In genomic region chr12:54723653-54724256, GRCh38 we compare ENCODE assay signal across 1 cellular context.
A peak's percentile ranks its signal among the peaks of the same experiment; 100 is the strongest.
TF ChIP-seq lines count a peak whose summit lies in the region.

No MANE protein-coding gene starts in this region.

TF ChIP-seq in K562, 482 proteins besides CTCF, POLR2A, EP300 and RAD21 (continued from another document):
- TF ChIP-seq, protein P1, sequence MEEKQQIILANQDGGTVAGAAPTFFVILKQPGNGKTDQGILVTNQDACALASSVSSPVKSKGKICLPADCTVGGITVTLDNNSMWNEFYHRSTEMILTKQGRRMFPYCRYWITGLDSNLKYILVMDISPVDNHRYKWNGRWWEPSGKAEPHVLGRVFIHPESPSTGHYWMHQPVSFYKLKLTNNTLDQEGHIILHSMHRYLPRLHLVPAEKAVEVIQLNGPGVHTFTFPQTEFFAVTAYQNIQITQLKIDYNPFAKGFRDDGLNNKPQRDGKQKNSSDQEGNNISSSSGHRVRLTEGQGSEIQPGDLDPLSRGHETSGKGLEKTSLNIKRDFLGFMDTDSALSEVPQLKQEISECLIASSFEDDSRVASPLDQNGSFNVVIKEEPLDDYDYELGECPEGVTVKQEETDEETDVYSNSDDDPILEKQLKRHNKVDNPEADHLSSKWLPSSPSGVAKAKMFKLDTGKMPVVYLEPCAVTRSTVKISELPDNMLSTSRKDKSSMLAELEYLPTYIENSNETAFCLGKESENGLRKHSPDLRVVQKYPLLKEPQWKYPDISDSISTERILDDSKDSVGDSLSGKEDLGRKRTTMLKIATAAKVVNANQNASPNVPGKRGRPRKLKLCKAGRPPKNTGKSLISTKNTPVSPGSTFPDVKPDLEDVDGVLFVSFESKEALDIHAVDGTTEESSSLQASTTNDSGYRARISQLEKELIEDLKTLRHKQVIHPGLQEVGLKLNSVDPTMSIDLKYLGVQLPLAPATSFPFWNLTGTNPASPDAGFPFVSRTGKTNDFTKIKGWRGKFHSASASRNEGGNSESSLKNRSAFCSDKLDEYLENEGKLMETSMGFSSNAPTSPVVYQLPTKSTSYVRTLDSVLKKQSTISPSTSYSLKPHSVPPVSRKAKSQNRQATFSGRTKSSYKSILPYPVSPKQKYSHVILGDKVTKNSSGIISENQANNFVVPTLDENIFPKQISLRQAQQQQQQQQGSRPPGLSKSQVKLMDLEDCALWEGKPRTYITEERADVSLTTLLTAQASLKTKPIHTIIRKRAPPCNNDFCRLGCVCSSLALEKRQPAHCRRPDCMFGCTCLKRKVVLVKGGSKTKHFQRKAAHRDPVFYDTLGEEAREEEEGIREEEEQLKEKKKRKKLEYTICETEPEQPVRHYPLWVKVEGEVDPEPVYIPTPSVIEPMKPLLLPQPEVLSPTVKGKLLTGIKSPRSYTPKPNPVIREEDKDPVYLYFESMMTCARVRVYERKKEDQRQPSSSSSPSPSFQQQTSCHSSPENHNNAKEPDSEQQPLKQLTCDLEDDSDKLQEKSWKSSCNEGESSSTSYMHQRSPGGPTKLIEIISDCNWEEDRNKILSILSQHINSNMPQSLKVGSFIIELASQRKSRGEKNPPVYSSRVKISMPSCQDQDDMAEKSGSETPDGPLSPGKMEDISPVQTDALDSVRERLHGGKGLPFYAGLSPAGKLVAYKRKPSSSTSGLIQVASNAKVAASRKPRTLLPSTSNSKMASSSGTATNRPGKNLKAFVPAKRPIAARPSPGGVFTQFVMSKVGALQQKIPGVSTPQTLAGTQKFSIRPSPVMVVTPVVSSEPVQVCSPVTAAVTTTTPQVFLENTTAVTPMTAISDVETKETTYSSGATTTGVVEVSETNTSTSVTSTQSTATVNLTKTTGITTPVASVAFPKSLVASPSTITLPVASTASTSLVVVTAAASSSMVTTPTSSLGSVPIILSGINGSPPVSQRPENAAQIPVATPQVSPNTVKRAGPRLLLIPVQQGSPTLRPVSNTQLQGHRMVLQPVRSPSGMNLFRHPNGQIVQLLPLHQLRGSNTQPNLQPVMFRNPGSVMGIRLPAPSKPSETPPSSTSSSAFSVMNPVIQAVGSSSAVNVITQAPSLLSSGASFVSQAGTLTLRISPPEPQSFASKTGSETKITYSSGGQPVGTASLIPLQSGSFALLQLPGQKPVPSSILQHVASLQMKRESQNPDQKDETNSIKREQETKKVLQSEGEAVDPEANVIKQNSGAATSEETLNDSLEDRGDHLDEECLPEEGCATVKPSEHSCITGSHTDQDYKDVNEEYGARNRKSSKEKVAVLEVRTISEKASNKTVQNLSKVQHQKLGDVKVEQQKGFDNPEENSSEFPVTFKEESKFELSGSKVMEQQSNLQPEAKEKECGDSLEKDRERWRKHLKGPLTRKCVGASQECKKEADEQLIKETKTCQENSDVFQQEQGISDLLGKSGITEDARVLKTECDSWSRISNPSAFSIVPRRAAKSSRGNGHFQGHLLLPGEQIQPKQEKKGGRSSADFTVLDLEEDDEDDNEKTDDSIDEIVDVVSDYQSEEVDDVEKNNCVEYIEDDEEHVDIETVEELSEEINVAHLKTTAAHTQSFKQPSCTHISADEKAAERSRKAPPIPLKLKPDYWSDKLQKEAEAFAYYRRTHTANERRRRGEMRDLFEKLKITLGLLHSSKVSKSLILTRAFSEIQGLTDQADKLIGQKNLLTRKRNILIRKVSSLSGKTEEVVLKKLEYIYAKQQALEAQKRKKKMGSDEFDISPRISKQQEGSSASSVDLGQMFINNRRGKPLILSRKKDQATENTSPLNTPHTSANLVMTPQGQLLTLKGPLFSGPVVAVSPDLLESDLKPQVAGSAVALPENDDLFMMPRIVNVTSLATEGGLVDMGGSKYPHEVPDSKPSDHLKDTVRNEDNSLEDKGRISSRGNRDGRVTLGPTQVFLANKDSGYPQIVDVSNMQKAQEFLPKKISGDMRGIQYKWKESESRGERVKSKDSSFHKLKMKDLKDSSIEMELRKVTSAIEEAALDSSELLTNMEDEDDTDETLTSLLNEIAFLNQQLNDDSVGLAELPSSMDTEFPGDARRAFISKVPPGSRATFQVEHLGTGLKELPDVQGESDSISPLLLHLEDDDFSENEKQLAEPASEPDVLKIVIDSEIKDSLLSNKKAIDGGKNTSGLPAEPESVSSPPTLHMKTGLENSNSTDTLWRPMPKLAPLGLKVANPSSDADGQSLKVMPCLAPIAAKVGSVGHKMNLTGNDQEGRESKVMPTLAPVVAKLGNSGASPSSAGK (IDR thresholded peaks at IDR 0.05): no peak
- TF ChIP-seq MTF1 (CRISPR knock-in tag; IDR thresholded peaks at IDR 0.05; ENCODE audit: borderline replicate concordance): no peak
- TF ChIP-seq, protein P2, sequence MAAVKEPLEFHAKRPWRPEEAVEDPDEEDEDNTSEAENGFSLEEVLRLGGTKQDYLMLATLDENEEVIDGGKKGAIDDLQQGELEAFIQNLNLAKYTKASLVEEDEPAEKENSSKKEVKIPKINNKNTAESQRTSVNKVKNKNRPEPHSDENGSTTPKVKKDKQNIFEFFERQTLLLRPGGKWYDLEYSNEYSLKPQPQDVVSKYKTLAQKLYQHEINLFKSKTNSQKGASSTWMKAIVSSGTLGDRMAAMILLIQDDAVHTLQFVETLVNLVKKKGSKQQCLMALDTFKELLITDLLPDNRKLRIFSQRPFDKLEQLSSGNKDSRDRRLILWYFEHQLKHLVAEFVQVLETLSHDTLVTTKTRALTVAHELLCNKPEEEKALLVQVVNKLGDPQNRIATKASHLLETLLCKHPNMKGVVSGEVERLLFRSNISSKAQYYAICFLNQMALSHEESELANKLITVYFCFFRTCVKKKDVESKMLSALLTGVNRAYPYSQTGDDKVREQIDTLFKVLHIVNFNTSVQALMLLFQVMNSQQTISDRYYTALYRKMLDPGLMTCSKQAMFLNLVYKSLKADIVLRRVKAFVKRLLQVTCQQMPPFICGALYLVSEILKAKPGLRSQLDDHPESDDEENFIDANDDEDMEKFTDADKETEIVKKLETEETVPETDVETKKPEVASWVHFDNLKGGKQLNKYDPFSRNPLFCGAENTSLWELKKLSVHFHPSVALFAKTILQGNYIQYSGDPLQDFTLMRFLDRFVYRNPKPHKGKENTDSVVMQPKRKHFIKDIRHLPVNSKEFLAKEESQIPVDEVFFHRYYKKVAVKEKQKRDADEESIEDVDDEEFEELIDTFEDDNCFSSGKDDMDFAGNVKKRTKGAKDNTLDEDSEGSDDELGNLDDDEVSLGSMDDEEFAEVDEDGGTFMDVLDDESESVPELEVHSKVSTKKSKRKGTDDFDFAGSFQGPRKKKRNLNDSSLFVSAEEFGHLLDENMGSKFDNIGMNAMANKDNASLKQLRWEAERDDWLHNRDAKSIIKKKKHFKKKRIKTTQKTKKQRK (IDR thresholded peaks at IDR 0.05; ENCODE audit: borderline replicate concordance, low read depth, low read length): no peak
- TF ChIP-seq TAF9B (IDR thresholded peaks at IDR 0.05; ENCODE audit: partially characterized antibody): no peak
- TF ChIP-seq GTF2F1 (IDR thresholded peaks at IDR 0.05; ENCODE audit: low read depth, low read length): no peak
- no peak for TF ChIP-seq NR1H2 (CRISPR knock-in tag; IDR thresholded peaks at IDR 0.05)
- no peak for TF ChIP-seq TEAD2 (tag; IDR thresholded peaks at IDR 0.05)
- no peak for TF ChIP-seq NFIC (IDR thresholded peaks at IDR 0.05)
- TF ChIP-seq LARP7 (IDR thresholded peaks at IDR 0.05): no peak
- no peak for TF ChIP-seq EWSR1 (IDR thresholded peaks at IDR 0.05; ENCODE audit: borderline replicate concordance, low read depth, partially characterized antibody)
- no peak for TF ChIP-seq NCOA2 (IDR thresholded peaks at IDR 0.05; ENCODE audit: partially characterized antibody in 2 of 2)
- TF ChIP-seq SMC3 (conservative IDR thresholded peaks at IDR 0.05; ENCODE audit: insufficient read depth, low read depth, low read length): peak; percentile 39; the same call in 1 of the 2 replicates
- TF ChIP-seq ZNF316 (IDR thresholded peaks at IDR 0.05): peak; percentile 3; the same call in 1 of the 2 replicates
- TF ChIP-seq MBD2 (IDR thresholded peaks at IDR 0.05; ENCODE audit: borderline replicate concordance, low read depth): no peak
- TF ChIP-seq SREBF1 (IDR thresholded peaks at IDR 0.05; ENCODE audit: borderline replicate concordance, low read depth, low read length): no peak
- no peak for TF ChIP-seq POLR2AphosphoS2 (IDR thresholded peaks at IDR 0.05; ENCODE audit: low read length)
- TF ChIP-seq MYC (IDR thresholded peaks at IDR 0.05; ENCODE audit: low read depth, low read length): no peak
- no peak for TF ChIP-seq MYC (CRISPR knock-in tag; IDR thresholded peaks at IDR 0.05; ENCODE audit: borderline replicate concordance, low read depth)
- TF ChIP-seq HBP1 (CRISPR knock-in tag; IDR thresholded peaks at IDR 0.05): no peak
- TF ChIP-seq NONO (IDR thresholded peaks at IDR 0.05; ENCODE audit: low read depth in 2 of 2, low read length in 1 of 2): no peak
- no peak for TF ChIP-seq CREM (IDR thresholded peaks at IDR 0.05; ENCODE audit: low read depth)
- TF ChIP-seq DMBX1 (CRISPR knock-in tag; IDR thresholded peaks at IDR 0.05; ENCODE audit: borderline replicate concordance): no peak
- TF ChIP-seq ZNF778 (CRISPR knock-in tag; IDR thresholded peaks at IDR 0.05): no peak
